In the genomic region with DNA sequence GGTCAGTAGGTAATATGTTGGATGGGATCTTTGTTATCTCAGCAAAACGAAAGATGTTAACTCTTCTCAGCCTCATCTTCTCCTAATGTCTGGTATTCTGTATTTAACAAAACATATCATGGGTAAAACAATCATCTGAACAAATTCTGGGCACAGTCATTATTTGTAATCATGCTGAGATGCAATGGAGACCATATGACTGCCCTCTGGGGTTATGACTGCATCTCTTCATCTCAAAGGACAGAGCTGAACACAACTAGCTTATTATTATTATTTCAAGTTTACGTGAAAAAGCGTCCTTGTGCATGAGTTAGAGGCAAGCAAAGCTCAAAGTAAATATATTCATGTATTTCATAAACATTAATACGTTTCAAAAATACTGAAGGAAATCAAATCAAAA, we compare ENCODE assay signal across 7 cellular contexts.
"Had no signal": no experiment of that assay in that cellular context is flagged by ENCODE, and none has a peak within 500 bp of the region (broad histone marks: within the 10 kb centered on the region; RNA-seq: fewer than 3 reads in every experiment).

No MANE protein-coding gene starts in this region.

- H3K27ac ChIP-seq: GM23248, HL-60 had no signal

- H3K4me3 ChIP-seq: GM23248, HAP-1 had no signal

- H3K36me3 ChIP-seq: HAP-1 had no signal

- DNase-seq: GM23248, GOT3, H7, HFFc6, KBM-7 had no signal

- H3K9me3 ChIP-seq: HAP-1 had no signal

- H3K4me1 ChIP-seq: HAP-1 had no signal

- H3K9ac ChIP-seq: GM23248 had no signal
